In the genomic region with DNA sequence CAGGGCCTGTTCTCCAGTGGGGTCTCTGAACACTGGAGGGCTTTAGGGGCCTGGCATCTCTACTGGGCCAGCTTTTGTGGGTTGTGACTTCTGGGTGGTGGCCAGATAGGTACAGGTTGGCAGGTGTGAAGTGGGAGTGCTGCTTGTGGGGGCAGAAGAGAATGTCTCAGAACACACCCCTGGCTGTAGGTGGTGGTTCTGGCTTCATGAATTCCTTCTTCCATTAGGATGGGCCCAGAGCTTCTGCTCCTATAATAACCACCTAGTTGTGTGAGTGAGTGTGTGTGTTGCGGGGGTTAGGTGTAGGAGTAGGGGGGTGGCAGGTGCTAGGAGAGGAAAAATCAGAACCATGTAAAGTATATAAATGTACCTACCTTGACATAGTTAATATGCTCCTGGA, we compare ENCODE assay signal across 14 cellular contexts.
"Had no signal": no experiment of that assay in that cellular context is flagged by ENCODE, and none has a peak within 500 bp of the region (broad histone marks: within the 10 kb centered on the region; RNA-seq: fewer than 3 reads in every experiment).

No MANE protein-coding gene starts in this region.

- ATAC-seq: gastroesophageal sphincter; SK-N-SH treated with all-trans-retinoic acid at 6 μM for 48 hours; stimulated activated memory B cell treated with anti-CD40 and anti-IgM and Interleukin-4, amounts not matched to agents 10 μg/mL and 1 μg/mL and 100 μg/mL, for 72 hours had no signal

- H3K27ac Mint-ChIP-seq: activated naive CD4-positive, alpha-beta T cell treated with anti-CD3 and anti-CD28 coated beads, Interleukin-2, amount 50 U/mL, for 24 hours; activated T-helper 2 cell treated with anti-CD3 and anti-CD28 coated beads, Interferon-gamma antibody, Interleukin-2, Interleukin-4, amounts not matched to agents 10 μg/mL and 5 μg/mL and 100 μg/mL, durations not matched to agents 14 hours and 24 hours and 36 hours; dendritic cell treated with granulocyte-macrophage colony-stimulating factor and Interleukin-4, amounts not matched to agents 40 ng/mL and 50 ng/mL, for 4 days; nephron; stimulated activated memory B cell treated with anti-CD40 and anti-IgM and Interleukin-4, amounts not matched to agents 10 μg/mL and 1 μg/mL and 100 μg/mL, for 72 hours had no signal

- H3K27ac ChIP-seq: gastroesophageal sphincter, hepatocyte had no signal

- H3K36me3 ChIP-seq: gastroesophageal sphincter had no signal

- H3K79me2 ChIP-seq: hepatocyte had no signal

- H3K27me3 Mint-ChIP-seq: stimulated activated memory B cell treated with anti-CD40 and anti-IgM and Interleukin-4, amounts not matched to agents 10 μg/mL and 1 μg/mL and 100 μg/mL, for 72 hours had no signal

- H3K4me3 Mint-ChIP-seq: dendritic cell treated with granulocyte-macrophage colony-stimulating factor and Interleukin-4, amounts not matched to agents 40 ng/mL and 50 ng/mL, for 4 days; nephron had no signal

- H3K9me3 Mint-ChIP-seq: activated naive CD4-positive, alpha-beta T cell treated with anti-CD3 and anti-CD28 coated beads, Interleukin-2, amount 50 U/mL, for 24 hours; activated T-helper 2 cell treated with anti-CD3 and anti-CD28 coated beads, Interferon-gamma antibody, Interleukin-2, Interleukin-4, amounts not matched to agents 10 μg/mL and 5 μg/mL and 100 μg/mL, durations not matched to agents 14 hours and 24 hours and 36 hours; dendritic cell treated with granulocyte-macrophage colony-stimulating factor and Interleukin-4, amounts not matched to agents 40 ng/mL and 50 ng/mL, for 4 days; nephron; stimulated activated memory B cell treated with anti-CD40 and anti-IgM and Interleukin-4, amounts not matched to agents 10 μg/mL and 1 μg/mL and 100 μg/mL, for 72 hours had no signal

- DNase-seq: activated CD4-positive, CD25-positive, alpha-beta regulatory T cell treated with anti-CD3 and anti-CD28 coated beads, Interleukin-2, amount 50 U/mL, for 72 hours; activated T-cell treated with anti-CD3 and anti-CD28 coated beads, Interleukin-2, amount 50 U/mL, for 1 hour; amniotic stem cell; stimulated activated CD4-positive, alpha-beta T cell treated with anti-CD3 and anti-CD28 coated beads, Interleukin-2, amount 100 ng/mL, for 48 hours; T-helper 1 cell; T1000 had no signal

- H3K4me3 ChIP-seq: hepatocyte had no signal

- H3K36me3 Mint-ChIP-seq: activated naive CD4-positive, alpha-beta T cell treated with anti-CD3 and anti-CD28 coated beads, Interleukin-2, amount 50 U/mL, for 24 hours; stimulated activated memory B cell treated with anti-CD40 and anti-IgM and Interleukin-4, amounts not matched to agents 10 μg/mL and 1 μg/mL and 100 μg/mL, for 72 hours had no signal

- H3K9me3 ChIP-seq: gastroesophageal sphincter had no signal
